ENCODE assay signal across 2 cellular contexts in genomic region chr10:115094605-115095004, GRCh38.
TF ChIP-seq lines count a peak whose summit lies in the region.

No MANE protein-coding gene starts in this region.

TF ChIP-seq in liver, 16 proteins besides CTCF, POLR2A, EP300 and RAD21:
- TF ChIP-seq RXRA (IDR thresholded peaks at IDR 0.05) (peak; percentile 61), HNF4A (conservative IDR thresholded peaks at IDR 0.05) (peak; percentile 29 to 30), SP1 (IDR thresholded peaks at IDR 0.05) (peak; percentile 17)
- TF ChIP-seq, protein P1, sequence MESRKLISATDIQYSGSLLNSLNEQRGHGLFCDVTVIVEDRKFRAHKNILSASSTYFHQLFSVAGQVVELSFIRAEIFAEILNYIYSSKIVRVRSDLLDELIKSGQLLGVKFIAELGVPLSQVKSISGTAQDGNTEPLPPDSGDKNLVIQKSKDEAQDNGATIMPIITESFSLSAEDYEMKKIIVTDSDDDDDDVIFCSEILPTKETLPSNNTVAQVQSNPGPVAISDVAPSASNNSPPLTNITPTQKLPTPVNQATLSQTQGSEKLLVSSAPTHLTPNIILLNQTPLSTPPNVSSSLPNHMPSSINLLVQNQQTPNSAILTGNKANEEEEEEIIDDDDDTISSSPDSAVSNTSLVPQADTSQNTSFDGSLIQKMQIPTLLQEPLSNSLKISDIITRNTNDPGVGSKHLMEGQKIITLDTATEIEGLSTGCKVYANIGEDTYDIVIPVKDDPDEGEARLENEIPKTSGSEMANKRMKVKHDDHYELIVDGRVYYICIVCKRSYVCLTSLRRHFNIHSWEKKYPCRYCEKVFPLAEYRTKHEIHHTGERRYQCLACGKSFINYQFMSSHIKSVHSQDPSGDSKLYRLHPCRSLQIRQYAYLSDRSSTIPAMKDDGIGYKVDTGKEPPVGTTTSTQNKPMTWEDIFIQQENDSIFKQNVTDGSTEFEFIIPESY (IDR thresholded peaks at IDR 0.05) = no peak

TF ChIP-seq in HepG2, 621 proteins besides CTCF, POLR2A, EP300 and RAD21:
- no peak for TF ChIP-seq ISL2 (CRISPR knock-in tag; IDR thresholded peaks at IDR 0.05)
- TF ChIP-seq FOSL1 (CRISPR knock-in tag; IDR thresholded peaks at IDR 0.05; ENCODE audit: borderline replicate concordance) = no peak
- TF ChIP-seq ZNF782 (CRISPR knock-in tag; IDR thresholded peaks at IDR 0.05; ENCODE audit: borderline replicate concordance) = no peak
- no peak for TF ChIP-seq ZNF501 (CRISPR knock-in tag; IDR thresholded peaks at IDR 0.05)
- no peak for TF ChIP-seq AFF4 (CRISPR knock-in tag; IDR thresholded peaks at IDR 0.05)
- TF ChIP-seq SNAPC5 (CRISPR knock-in tag; IDR thresholded peaks at IDR 0.05; ENCODE audit: borderline replicate concordance) = no peak
- no peak for TF ChIP-seq GATAD1 (CRISPR knock-in tag; IDR thresholded peaks at IDR 0.05)
- TF ChIP-seq ATF3 (CRISPR knock-in tag; IDR thresholded peaks at IDR 0.05) = no peak
- no peak for TF ChIP-seq ZNF766 (CRISPR knock-in tag; IDR thresholded peaks at IDR 0.05; ENCODE audit: borderline replicate concordance)
- no peak for TF ChIP-seq PREB (CRISPR knock-in tag; IDR thresholded peaks at IDR 0.05)
- TF ChIP-seq, protein P2, sequence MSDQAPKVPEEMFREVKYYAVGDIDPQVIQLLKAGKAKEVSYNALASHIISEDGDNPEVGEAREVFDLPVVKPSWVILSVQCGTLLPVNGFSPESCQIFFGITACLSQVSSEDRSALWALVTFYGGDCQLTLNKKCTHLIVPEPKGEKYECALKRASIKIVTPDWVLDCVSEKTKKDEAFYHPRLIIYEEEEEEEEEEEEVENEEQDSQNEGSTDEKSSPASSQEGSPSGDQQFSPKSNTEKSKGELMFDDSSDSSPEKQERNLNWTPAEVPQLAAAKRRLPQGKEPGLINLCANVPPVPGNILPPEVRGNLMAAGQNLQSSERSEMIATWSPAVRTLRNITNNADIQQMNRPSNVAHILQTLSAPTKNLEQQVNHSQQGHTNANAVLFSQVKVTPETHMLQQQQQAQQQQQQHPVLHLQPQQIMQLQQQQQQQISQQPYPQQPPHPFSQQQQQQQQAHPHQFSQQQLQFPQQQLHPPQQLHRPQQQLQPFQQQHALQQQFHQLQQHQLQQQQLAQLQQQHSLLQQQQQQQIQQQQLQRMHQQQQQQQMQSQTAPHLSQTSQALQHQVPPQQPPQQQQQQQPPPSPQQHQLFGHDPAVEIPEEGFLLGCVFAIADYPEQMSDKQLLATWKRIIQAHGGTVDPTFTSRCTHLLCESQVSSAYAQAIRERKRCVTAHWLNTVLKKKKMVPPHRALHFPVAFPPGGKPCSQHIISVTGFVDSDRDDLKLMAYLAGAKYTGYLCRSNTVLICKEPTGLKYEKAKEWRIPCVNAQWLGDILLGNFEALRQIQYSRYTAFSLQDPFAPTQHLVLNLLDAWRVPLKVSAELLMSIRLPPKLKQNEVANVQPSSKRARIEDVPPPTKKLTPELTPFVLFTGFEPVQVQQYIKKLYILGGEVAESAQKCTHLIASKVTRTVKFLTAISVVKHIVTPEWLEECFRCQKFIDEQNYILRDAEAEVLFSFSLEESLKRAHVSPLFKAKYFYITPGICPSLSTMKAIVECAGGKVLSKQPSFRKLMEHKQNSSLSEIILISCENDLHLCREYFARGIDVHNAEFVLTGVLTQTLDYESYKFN (CRISPR knock-in tag; conservative IDR thresholded peaks at IDR 0.05) = no peak
- no peak for TF ChIP-seq NFE2L2 (IDR thresholded peaks at IDR 0.05; ENCODE audit: low read length)
